Comparison of ENCODE assay signal across 2 cellular contexts in the genomic region with DNA sequence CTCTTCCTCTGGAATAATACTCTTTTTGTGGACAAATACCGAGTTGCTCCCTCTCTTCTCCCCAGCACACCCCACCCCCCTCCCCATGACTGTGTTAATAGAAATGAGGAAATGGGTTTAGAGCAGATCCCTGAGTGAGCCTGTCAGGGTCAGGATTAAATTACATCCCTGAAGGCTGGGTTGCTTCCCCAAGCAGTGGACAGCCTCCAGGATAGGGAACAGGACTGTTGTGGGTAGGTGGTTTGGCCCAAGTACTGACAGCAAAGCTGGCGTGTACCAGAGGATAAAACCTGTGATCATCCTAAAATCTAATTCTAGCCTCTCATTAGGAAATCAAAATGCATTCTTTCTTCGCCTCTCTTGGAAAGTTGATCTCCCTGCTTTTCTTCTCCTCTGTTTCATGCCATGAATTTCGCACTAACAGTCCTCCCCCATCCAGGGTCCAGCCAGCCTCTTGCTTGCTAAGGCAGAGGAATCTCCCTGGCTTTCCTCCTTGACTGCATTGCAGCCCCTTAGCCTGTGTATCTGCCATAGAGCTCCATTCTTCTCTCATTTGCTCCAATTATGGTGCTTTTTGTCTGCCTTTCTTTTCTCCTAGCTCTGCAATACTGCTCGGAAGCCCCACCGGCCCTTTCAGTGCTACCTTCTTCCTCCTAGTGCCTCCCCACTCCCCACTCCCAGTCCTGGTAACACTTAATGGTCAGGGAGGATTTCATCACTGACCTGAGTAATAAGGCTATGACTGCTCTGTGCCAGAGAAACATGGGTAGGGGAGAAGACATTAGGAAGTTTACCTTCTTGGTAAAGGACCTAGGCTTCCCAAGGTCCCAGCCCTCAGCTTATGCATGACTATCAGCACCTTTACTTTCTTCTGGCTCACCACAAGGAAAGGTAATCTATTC.
TF ChIP-seq lines count a peak whose summit lies in the region.

No MANE protein-coding gene starts in this region.

TF ChIP-seq in IMR-90, 13 proteins besides CTCF, POLR2A, EP300 and RAD21:
- no peak for TF ChIP-seq MAFK (IDR thresholded peaks at IDR 0.05; ENCODE audit: low read depth, low read length)
- TF ChIP-seq USF2 (IDR thresholded peaks at IDR 0.05; ENCODE audit: low read depth, low read length), result no peak
- TF ChIP-seq NFE2L2 (IDR thresholded peaks at IDR 0.05; ENCODE audit: low read depth, low read length), result no peak
- TF ChIP-seq RFX5 (IDR thresholded peaks at IDR 0.05; ENCODE audit: low read depth, low read length), result no peak
- TF ChIP-seq SMC3 (IDR thresholded peaks at IDR 0.05; ENCODE audit: low read depth, low read length), result 0 out of 2 replicates have a peak, but pooled peaks have one; percentile 4
- no peak for TF ChIP-seq RCOR1 (IDR thresholded peaks at IDR 0.05; ENCODE audit: insufficient replicate concordance, low read length)
- TF ChIP-seq BHLHE40 (IDR thresholded peaks at IDR 0.05; ENCODE audit: low read depth, low read length), result no peak
- TF ChIP-seq MAZ (IDR thresholded peaks at IDR 0.05; ENCODE audit: borderline replicate concordance, low read depth, low read length), result peak; percentile 47; the same call in 1 of the 2 replicates
- TF ChIP-seq CEBPB (IDR thresholded peaks at IDR 0.05; ENCODE audit: low read depth, low read length), result peak; percentile 75
- no peak for TF ChIP-seq MXI1 (IDR thresholded peaks at IDR 0.05; ENCODE audit: borderline replicate concordance, low read depth, low read length)
- TF ChIP-seq FOS (IDR thresholded peaks at IDR 0.05; ENCODE audit: low read depth, low read length), result peak; percentile 70

TF ChIP-seq in HepG2, 621 proteins besides CTCF, POLR2A, EP300 and RAD21:
- TF ChIP-seq RBM22 (optimal IDR thresholded peaks at IDR 0.05; ENCODE audit: low read length), result peak; percentile 16
- TF ChIP-seq, protein P1, sequence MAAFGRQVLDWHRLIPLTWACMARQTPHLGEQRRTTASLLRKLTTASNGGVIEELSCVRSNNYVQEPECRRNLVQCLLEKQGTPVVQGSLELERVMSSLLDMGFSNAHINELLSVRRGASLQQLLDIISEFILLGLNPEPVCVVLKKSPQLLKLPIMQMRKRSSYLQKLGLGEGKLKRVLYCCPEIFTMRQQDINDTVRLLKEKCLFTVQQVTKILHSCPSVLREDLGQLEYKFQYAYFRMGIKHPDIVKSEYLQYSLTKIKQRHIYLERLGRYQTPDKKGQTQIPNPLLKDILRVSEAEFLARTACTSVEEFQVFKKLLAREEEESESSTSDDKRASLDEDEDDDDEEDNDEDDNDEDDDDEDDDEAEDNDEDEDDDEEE (CRISPR knock-in tag; IDR thresholded peaks at IDR 0.05), result no peak
